Comparison of ENCODE assay signal across 29 cellular contexts in the genomic region with DNA sequence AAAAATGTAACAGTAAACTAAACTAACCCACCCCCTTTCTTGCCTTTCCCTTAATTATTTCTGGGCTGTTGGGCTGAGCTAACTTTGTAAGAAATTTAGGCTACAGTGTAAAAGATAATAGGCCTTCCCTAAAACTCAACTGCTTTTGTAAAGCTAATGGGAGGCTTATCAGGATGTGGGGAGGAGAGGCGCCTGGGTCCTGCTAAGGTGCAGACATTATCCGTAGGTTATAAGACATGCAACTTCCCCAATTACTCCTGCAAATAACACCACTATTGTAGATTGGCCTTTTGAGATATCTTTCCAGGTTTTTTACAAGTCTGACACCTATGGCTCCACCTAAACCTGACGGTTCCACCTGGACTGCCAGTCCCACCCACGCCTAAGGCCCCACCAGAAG.
"Had no signal": no experiment of that assay in that cellular context is flagged by ENCODE, and none has a peak within 500 bp of the region (broad histone marks: within the 10 kb centered on the region; RNA-seq: fewer than 3 reads in every experiment).

No MANE protein-coding gene starts in this region.

- H3K9ac ChIP-seq: SK-N-SH had no signal

- H3K36me3 Mint-ChIP-seq: activated naive CD8-positive, alpha-beta T cell treated with anti-CD3 and anti-CD28 coated beads for 36 hours had no signal

- H3K4me1 ChIP-seq: Peyer's patch, SJSA1 had no signal

- H3K4me3 Mint-ChIP-seq: activated CD4-positive, alpha-beta T cell treated with anti-CD3 and anti-CD28 coated beads, Interleukin-2, amount 10 ng/mL, durations not matched to agents 24 days and 14 days; activated CD8-positive, alpha-beta T cell treated with anti-CD3 and anti-CD28 coated beads for 36 hours; activated naive CD8-positive, alpha-beta T cell treated with anti-CD3 and anti-CD28 coated beads for 36 hours; activated T-cell treated with anti-CD3 and anti-CD28 coated beads, Interleukin-2, amount 50 U/mL, for 72 hours; activated T-helper 17 cell treated with anti-CD3 and anti-CD28 coated beads, Interleukin-2, amount 50 U/mL, for 72 hours; T-helper 1 cell treated with Interleukin-12 subunit alpha and Interleukin-12 subunit beta and Interleukin-4 antibody, amounts not matched to agents 30 μg/mL and 1 μg/mL, for 36 hours; T-helper 2 cell treated with Interferon-gamma antibody and Interleukin-4, amounts not matched to agents 5 μg/mL and 100 μg/mL, for 36 hours had no signal

- H3K27me3 Mint-ChIP-seq: activated CD4-positive, alpha-beta T cell treated with anti-CD3 and anti-CD28 coated beads, Interleukin-2, amount 10 ng/mL, durations not matched to agents 24 days and 14 days; activated naive CD8-positive, alpha-beta T cell treated with anti-CD3 and anti-CD28 coated beads for 36 hours had no signal

- ATAC-seq: activated CD8-positive, alpha-beta T cell treated with anti-CD3 and anti-CD28 coated beads for 36 hours; activated T-cell treated with anti-CD3 and anti-CD28 coated beads, Interleukin-2, amount 50 U/mL, for 72 hours; activated T-helper 17 cell treated with anti-CD3 and anti-CD28 coated beads, Interleukin-2, amount 50 U/mL, for 72 hours; PC-3 had no signal

- H3K27ac ChIP-seq: brain microvascular endothelial cell, Peyer's patch, SJSA1 had no signal

- H3K9me3 ChIP-seq: Peyer's patch, SK-N-SH had no signal

- H3K9me2 ChIP-seq: SK-N-SH had no signal

- H3K27me3 ChIP-seq: brain microvascular endothelial cell, Peyer's patch, SJSA1 had no signal

- H3K4me3 ChIP-seq: Peyer's patch, SJSA1 had no signal

- H3K36me3 ChIP-seq: brain microvascular endothelial cell, Peyer's patch, SJSA1 had no signal

- H3K4me2 ChIP-seq: SK-N-SH had no signal

- DNase-seq: activated CD4-positive, alpha-beta T cell treated with anti-CD3 and anti-CD28 coated beads, Interleukin-2, amount 10 ng/mL, durations not matched to agents 24 days and 14 days; activated CD4-positive, alpha-beta T cell treated with anti-CD3 and anti-CD28 coated beads, Interleukin-2, amount 50 U/mL, for 4 hours; activated CD8-positive, alpha-beta T cell treated with anti-CD3 and anti-CD28 coated beads for 36 hours; activated effector memory CD4-positive, alpha-beta T cell treated with anti-CD3 and anti-CD28 coated beads, Interleukin-2, amount 50 U/mL, for 16 hours; activated naive CD4-positive, alpha-beta T cell; activated naive CD4-positive, alpha-beta T cell treated with anti-CD3 and anti-CD28 coated beads, Interleukin-2, amount 50 U/mL, for 16 hours; activated naive CD8-positive, alpha-beta T cell treated with anti-CD3 and anti-CD28 coated beads for 36 hours; activated T-cell treated with anti-CD3 and anti-CD28 coated beads, Interleukin-2, amount 50 U/mL, for 1 hour; activated T-cell treated with anti-CD3 and anti-CD28 coated beads, Interleukin-2, amount 50 U/mL, for 72 hours; amniotic stem cell; aorta; brain microvascular endothelial cell; central memory CD4-positive, alpha-beta T cell; NCI-H1105 treated with DMSO at 0.1 percent for 48 hours; NCI-H1436; NCI-H1694; NCI-H1930; NCI-H2081 treated with DMSO at 0.1 percent for 48 hours; NCI-H345; NCI-H524 treated with DMSO at 0.1 percent for 48 hours; NK-92 treated with Interleukin-12 subunit alpha and Interleukin-12 subunit beta, amount 100 ng/mL, for 24 hours; PC-3; Peyer's patch; SHP77 treated with DMSO at 0.1 percent for 48 hours; SK-N-SH had no signal

- H3K4me1 Mint-ChIP-seq: activated CD4-positive, alpha-beta T cell treated with anti-CD3 and anti-CD28 coated beads, Interleukin-2, amount 10 ng/mL, durations not matched to agents 24 days and 14 days; activated naive CD8-positive, alpha-beta T cell treated with anti-CD3 and anti-CD28 coated beads for 36 hours; activated T-helper 17 cell treated with anti-CD3 and anti-CD28 coated beads, Interleukin-2, amount 50 U/mL, for 72 hours had no signal

- H3K27ac Mint-ChIP-seq: activated CD4-positive, alpha-beta T cell treated with anti-CD3 and anti-CD28 coated beads, Interleukin-2, amount 10 ng/mL, durations not matched to agents 24 days and 14 days; activated CD8-positive, alpha-beta T cell treated with anti-CD3 and anti-CD28 coated beads for 36 hours; activated naive CD8-positive, alpha-beta T cell treated with anti-CD3 and anti-CD28 coated beads for 36 hours; activated T-cell treated with anti-CD3 and anti-CD28 coated beads, Interleukin-2, amount 50 U/mL, for 72 hours; activated T-helper 17 cell treated with anti-CD3 and anti-CD28 coated beads, Interleukin-2, amount 50 U/mL, for 72 hours; T-helper 1 cell treated with Interleukin-12 subunit alpha and Interleukin-12 subunit beta and Interleukin-4 antibody, amounts not matched to agents 30 μg/mL and 1 μg/mL, for 36 hours; T-helper 2 cell treated with Interferon-gamma antibody and Interleukin-4, amounts not matched to agents 5 μg/mL and 100 μg/mL, for 36 hours had no signal
